Comparison of ENCODE assay signal across 1 cellular context in the genomic region with DNA sequence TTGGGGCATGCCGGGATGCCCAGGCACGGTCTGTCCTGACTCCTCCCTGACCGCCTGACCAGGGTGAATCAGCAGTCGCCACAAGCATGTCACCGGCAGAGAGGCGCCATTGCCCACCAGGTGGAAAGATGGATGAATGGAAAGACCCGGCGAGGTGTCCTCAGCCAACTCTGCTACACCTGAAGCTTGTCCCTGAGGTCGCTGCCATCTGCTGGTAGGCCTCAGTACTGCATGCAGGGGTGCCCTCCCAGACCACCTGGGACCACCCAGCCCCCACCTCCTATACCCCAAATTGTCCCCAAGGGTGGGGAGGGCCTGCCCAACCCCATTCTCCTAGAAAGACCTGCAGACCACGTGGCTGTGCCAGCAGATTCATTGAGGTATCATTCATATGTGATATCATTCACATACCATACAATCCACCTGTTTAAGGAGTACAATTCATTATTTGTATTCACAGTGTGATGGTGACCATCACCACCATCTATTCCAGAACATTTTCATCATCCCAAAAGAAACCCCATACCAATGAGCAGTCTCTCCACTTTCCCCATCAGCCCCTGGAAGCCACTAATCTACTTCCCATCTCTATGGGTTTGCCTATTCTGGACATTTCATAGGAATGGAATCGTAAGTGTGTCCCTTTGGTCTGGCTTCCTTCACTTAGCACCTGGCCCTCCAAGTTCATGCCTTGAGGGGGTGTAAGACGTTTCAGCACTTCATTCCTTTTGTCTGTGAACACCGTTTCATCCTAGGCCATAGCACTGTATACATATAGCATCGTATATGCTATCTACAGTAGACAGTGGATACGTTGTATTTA.
TF ChIP-seq lines count a peak whose summit lies in the region.

No MANE protein-coding gene starts in this region.

TF ChIP-seq in HepG2, 621 proteins besides CTCF, POLR2A, EP300 and RAD21:
- TF ChIP-seq ZBTB7B (CRISPR knock-in tag; IDR thresholded peaks at IDR 0.05) = peak; percentile 84
- TF ChIP-seq MIXL1 (CRISPR knock-in tag; IDR thresholded peaks at IDR 0.05) = no peak
- TF ChIP-seq, protein P1, sequence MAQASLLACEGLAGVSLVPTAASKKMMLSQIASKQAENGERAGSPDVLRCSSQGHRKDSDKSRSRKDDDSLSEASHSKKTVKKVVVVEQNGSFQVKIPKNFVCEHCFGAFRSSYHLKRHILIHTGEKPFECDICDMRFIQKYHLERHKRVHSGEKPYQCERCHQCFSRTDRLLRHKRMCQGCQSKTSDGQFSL (CRISPR knock-in tag; IDR thresholded peaks at IDR 0.05) = no peak
- peak; percentile 48 for TF ChIP-seq SMC3 (IDR thresholded peaks at IDR 0.05; ENCODE audit: low read length)
- TF ChIP-seq, protein P2, sequence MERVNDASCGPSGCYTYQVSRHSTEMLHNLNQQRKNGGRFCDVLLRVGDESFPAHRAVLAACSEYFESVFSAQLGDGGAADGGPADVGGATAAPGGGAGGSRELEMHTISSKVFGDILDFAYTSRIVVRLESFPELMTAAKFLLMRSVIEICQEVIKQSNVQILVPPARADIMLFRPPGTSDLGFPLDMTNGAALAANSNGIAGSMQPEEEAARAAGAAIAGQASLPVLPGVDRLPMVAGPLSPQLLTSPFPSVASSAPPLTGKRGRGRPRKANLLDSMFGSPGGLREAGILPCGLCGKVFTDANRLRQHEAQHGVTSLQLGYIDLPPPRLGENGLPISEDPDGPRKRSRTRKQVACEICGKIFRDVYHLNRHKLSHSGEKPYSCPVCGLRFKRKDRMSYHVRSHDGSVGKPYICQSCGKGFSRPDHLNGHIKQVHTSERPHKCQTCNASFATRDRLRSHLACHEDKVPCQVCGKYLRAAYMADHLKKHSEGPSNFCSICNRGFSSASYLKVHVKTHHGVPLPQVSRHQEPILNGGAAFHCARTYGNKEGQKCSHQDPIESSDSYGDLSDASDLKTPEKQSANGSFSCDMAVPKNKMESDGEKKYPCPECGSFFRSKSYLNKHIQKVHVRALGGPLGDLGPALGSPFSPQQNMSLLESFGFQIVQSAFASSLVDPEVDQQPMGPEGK (CRISPR knock-in tag; IDR thresholded peaks at IDR 0.05) = 0 out of 2 replicates have a peak, but pooled peaks have one; percentile 16
- no peak for TF ChIP-seq PHB2 (IDR thresholded peaks at IDR 0.05; ENCODE audit: partially characterized antibody)
- TF ChIP-seq TEAD3 (CRISPR knock-in tag; optimal IDR thresholded peaks at IDR 0.05; ENCODE audit: borderline replicate concordance) = peak; percentile 6
- TF ChIP-seq, protein P3, sequence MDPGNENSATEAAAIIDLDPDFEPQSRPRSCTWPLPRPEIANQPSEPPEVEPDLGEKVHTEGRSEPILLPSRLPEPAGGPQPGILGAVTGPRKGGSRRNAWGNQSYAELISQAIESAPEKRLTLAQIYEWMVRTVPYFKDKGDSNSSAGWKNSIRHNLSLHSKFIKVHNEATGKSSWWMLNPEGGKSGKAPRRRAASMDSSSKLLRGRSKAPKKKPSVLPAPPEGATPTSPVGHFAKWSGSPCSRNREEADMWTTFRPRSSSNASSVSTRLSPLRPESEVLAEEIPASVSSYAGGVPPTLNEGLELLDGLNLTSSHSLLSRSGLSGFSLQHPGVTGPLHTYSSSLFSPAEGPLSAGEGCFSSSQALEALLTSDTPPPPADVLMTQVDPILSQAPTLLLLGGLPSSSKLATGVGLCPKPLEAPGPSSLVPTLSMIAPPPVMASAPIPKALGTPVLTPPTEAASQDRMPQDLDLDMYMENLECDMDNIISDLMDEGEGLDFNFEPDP (CRISPR knock-in tag; conservative IDR thresholded peaks at IDR 0.05) = 0 out of 2 replicates have a peak, but pooled peaks have one; percentile 31
- no peak for TF ChIP-seq MYC (CRISPR knock-in tag; IDR thresholded peaks at IDR 0.05; ENCODE audit: borderline replicate concordance)
- TF ChIP-seq MLLT10 (CRISPR knock-in tag; IDR thresholded peaks at IDR 0.05) = no peak
- peak; percentile 55; the same call in 1 of the 2 replicates for TF ChIP-seq ZBTB7A (CRISPR knock-in tag; IDR thresholded peaks at IDR 0.05)
- TF ChIP-seq, protein P4, sequence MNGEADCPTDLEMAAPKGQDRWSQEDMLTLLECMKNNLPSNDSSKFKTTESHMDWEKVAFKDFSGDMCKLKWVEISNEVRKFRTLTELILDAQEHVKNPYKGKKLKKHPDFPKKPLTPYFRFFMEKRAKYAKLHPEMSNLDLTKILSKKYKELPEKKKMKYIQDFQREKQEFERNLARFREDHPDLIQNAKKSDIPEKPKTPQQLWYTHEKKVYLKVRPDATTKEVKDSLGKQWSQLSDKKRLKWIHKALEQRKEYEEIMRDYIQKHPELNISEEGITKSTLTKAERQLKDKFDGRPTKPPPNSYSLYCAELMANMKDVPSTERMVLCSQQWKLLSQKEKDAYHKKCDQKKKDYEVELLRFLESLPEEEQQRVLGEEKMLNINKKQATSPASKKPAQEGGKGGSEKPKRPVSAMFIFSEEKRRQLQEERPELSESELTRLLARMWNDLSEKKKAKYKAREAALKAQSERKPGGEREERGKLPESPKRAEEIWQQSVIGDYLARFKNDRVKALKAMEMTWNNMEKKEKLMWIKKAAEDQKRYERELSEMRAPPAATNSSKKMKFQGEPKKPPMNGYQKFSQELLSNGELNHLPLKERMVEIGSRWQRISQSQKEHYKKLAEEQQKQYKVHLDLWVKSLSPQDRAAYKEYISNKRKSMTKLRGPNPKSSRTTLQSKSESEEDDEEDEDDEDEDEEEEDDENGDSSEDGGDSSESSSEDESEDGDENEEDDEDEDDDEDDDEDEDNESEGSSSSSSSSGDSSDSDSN (CRISPR knock-in tag; IDR thresholded peaks at IDR 0.05) = no peak
- peak; percentile 40 for TF ChIP-seq XRCC5 (optimal IDR thresholded peaks at IDR 0.05; ENCODE audit: low read length)
- TF ChIP-seq STAG1 (CRISPR knock-in tag; IDR thresholded peaks at IDR 0.05) = peak; percentile 68
TF ChIP-seq in HepG2: peak in this region for 8.
